In genomic region chr11:36093548-36093947, GRCh38 we compare ENCODE assay signal across 26 cellular contexts.
"Had no signal": no experiment of that assay in that cellular context is flagged by ENCODE, and none has a peak within 500 bp of the region (broad histone marks: within the 10 kb centered on the region; RNA-seq: fewer than 3 reads in every experiment).

No MANE protein-coding gene starts in this region.

- H3K27me3 ChIP-seq: dorsolateral prefrontal cortex, esophagus squamous epithelium, gastroesophageal sphincter, neural progenitor cell, pancreas, suprapubic skin, thyroid gland, upper lobe of left lung, uterus had no signal

- H3K36me3 Mint-ChIP-seq: natural killer cell treated with Interleukin-12 subunit alpha and Interleukin-12 subunit beta and Interleukin-15 and Interleukin-18, amount 100 ng/mL, for 72 hours; stimulated activated effector memory CD8-positive, alpha-beta T cell treated with anti-CD3 and anti-CD28 coated beads, Interleukin-12 subunit alpha, Interleukin-12 subunit beta, amount 100 ng/mL, for 72 hours had no signal

- H3K9me3 Mint-ChIP-seq: natural killer cell treated with Interleukin-12 subunit alpha and Interleukin-12 subunit beta and Interleukin-15 and Interleukin-18, amount 100 ng/mL, for 72 hours; stimulated activated effector memory CD8-positive, alpha-beta T cell treated with anti-CD3 and anti-CD28 coated beads, Interleukin-12 subunit alpha, Interleukin-12 subunit beta, amount 100 ng/mL, for 72 hours had no signal

- H3K4me3 ChIP-seq: dorsolateral prefrontal cortex, esophagus squamous epithelium, gastroesophageal sphincter, neural progenitor cell, pancreas, suprapubic skin, thyroid gland, upper lobe of left lung, uterus had no signal

- H3K27ac ChIP-seq: dorsolateral prefrontal cortex, epithelial cell of prostate, esophagus squamous epithelium, gastroesophageal sphincter, pancreas, suprapubic skin, thyroid gland, upper lobe of left lung, uterus had no signal

- H3K9ac ChIP-seq: neural progenitor cell had no signal

- H3K9me3 ChIP-seq: esophagus squamous epithelium, gastroesophageal sphincter, pancreas, suprapubic skin, thyroid gland, uterus had no signal

- H2AFZ ChIP-seq: neural progenitor cell had no signal

- H3K27me3 Mint-ChIP-seq: progenitor cell of endocrine pancreas had no signal

- DNase-seq: cortex of kidney; dorsolateral prefrontal cortex; effector CD8-positive, alpha-beta T cell; esophagus squamous epithelium; foreskin fibroblast; glutamatergic neuron; islet precursor cell; occipital lobe; pancreas; right cardiac atrium; small intestine; stimulated activated CD4-positive, alpha-beta T cell treated with anti-CD3 and anti-CD28 coated beads, Interleukin-2, amount 100 ng/mL, for 48 hours; stimulated activated CD8-positive, alpha-beta memory T cell treated with anti-CD3 and anti-CD28 coated beads, Interleukin-4, amount 100 ng/mL, for 48 hours; stimulated activated naive CD8-positive, alpha-beta T cell treated with anti-CD3 and anti-CD28 coated beads, Interleukin-15, Interleukin-2, amounts not matched to agents 100 U/mL and 50 U/mL, for 24 hours; thyroid gland; uterus had no signal

- H3K4me1 Mint-ChIP-seq: stimulated activated effector memory CD8-positive, alpha-beta T cell treated with anti-CD3 and anti-CD28 coated beads, Interleukin-12 subunit alpha, Interleukin-12 subunit beta, amount 100 ng/mL, for 72 hours had no signal

- FAIRE-seq: pancreas, small intestine had no signal

- H3K4me1 ChIP-seq: esophagus squamous epithelium, gastroesophageal sphincter, pancreas, upper lobe of left lung, uterus had no signal

- H3K4me3 Mint-ChIP-seq: mesothelial cell of epicardium; natural killer cell treated with Interleukin-12 subunit alpha and Interleukin-12 subunit beta and Interleukin-15 and Interleukin-18, amount 100 ng/mL, for 72 hours; neural progenitor cell; stimulated activated effector memory CD8-positive, alpha-beta T cell treated with anti-CD3 and anti-CD28 coated beads, Interleukin-12 subunit alpha, Interleukin-12 subunit beta, amount 100 ng/mL, for 72 hours had no signal

- H3K36me3 ChIP-seq: pancreas, thyroid gland, upper lobe of left lung, uterus had no signal

- H3K27ac Mint-ChIP-seq: natural killer cell treated with Interleukin-12 subunit alpha and Interleukin-12 subunit beta and Interleukin-15 and Interleukin-18, amount 100 ng/mL, for 72 hours; progenitor cell of endocrine pancreas; stimulated activated effector memory CD8-positive, alpha-beta T cell treated with anti-CD3 and anti-CD28 coated beads, Interleukin-12 subunit alpha, Interleukin-12 subunit beta, amount 100 ng/mL, for 72 hours had no signal

- ATAC-seq: gastroesophageal sphincter; left lobe of liver; natural killer cell treated with Interleukin-12 subunit alpha and Interleukin-12 subunit beta and Interleukin-15 and Interleukin-18, amount 100 ng/mL, for 72 hours; pancreas; right cardiac atrium; stimulated activated effector memory CD8-positive, alpha-beta T cell treated with anti-CD3 and anti-CD28 coated beads, Interleukin-12 subunit alpha, Interleukin-12 subunit beta, amount 100 ng/mL, for 72 hours; stimulated activated naive CD8-positive, alpha-beta T cell treated with anti-CD3 and anti-CD28 coated beads, Interleukin-15, Interleukin-2, amounts not matched to agents 100 U/mL and 50 U/mL, for 24 hours had no signal
